In genomic region chr6:103937389-103937788, GRCh38 we compare ENCODE assay signal across 36 cellular contexts.
"Had no signal": no experiment of that assay in that cellular context is flagged by ENCODE, and none has a peak within 500 bp of the region (broad histone marks: within the 10 kb centered on the region; RNA-seq: fewer than 3 reads in every experiment).

No MANE protein-coding gene starts in this region.

- FAIRE-seq: astrocyte, colon, TTC549 had no signal

- H3K27me3 Mint-ChIP-seq: activated B cell treated with CpG ODN at 0.5 μM for 24 hours; activated CD4-positive, alpha-beta memory T cell treated with anti-CD3 and anti-CD28 coated beads for 36 hours; activated CD4-positive, alpha-beta T cell treated with anti-CD3 and anti-CD28 coated beads, Interleukin-2, amount 10 ng/mL, durations not matched to agents 24 days and 14 days; activated CD8-positive, alpha-beta T cell treated with anti-CD3 and anti-CD28 coated beads for 36 hours; activated naive CD8-positive, alpha-beta T cell treated with anti-CD3 and anti-CD28 coated beads for 36 hours; activated T-helper 17 cell treated with anti-CD3 and anti-CD28 coated beads, Interleukin-2, amount 50 U/mL, for 72 hours had no signal

- H3K27me3 ChIP-seq: adrenal gland, body of pancreas, brain microvascular endothelial cell, breast epithelium had no signal

- H3K4me3 Mint-ChIP-seq: activated B cell treated with CpG ODN at 0.5 μM for 24 hours; activated CD4-positive, alpha-beta memory T cell treated with anti-CD3 and anti-CD28 coated beads for 36 hours; activated CD4-positive, alpha-beta T cell treated with anti-CD3 and anti-CD28 coated beads, Interleukin-2, amount 10 ng/mL, durations not matched to agents 24 days and 14 days; activated CD8-positive, alpha-beta T cell treated with anti-CD3 and anti-CD28 coated beads for 36 hours; activated naive CD4-positive, alpha-beta T cell treated with anti-CD3 and anti-CD28 coated beads for 36 hours; activated naive CD8-positive, alpha-beta T cell treated with anti-CD3 and anti-CD28 coated beads for 36 hours; activated T-cell treated with anti-CD3 and anti-CD28 coated beads, Interleukin-2, amount 50 U/mL, for 4 hours; activated T-cell treated with anti-CD3 and anti-CD28 coated beads, Interleukin-2, amount 50 U/mL, for 72 hours; activated T-helper 1 cell treated with anti-CD3 and anti-CD28 coated beads, Interleukin-12 subunit alpha, Interleukin-12 subunit beta, Interleukin-2, Interleukin-4 antibody, amounts not matched to agents 30 ng/mL and 10 ng/mL and 1 ng/mL, durations not matched to agents 14 hours and 24 hours and 36 hours; activated T-helper 17 cell treated with anti-CD3 and anti-CD28 coated beads, Interleukin-2, amount 50 U/mL, for 72 hours; T-helper 2 cell treated with Interferon-gamma antibody and Interleukin-4, amounts not matched to agents 5 μg/mL and 100 μg/mL, for 36 hours had no signal

- H3K27ac Mint-ChIP-seq: activated B cell treated with CpG ODN at 0.5 μM for 24 hours; activated CD4-positive, alpha-beta memory T cell treated with anti-CD3 and anti-CD28 coated beads for 36 hours; activated CD4-positive, alpha-beta T cell treated with anti-CD3 and anti-CD28 coated beads, Interleukin-2, amount 10 ng/mL, durations not matched to agents 24 days and 14 days; activated CD8-positive, alpha-beta T cell treated with anti-CD3 and anti-CD28 coated beads for 36 hours; activated naive CD4-positive, alpha-beta T cell treated with anti-CD3 and anti-CD28 coated beads for 36 hours; activated naive CD4-positive, alpha-beta T cell treated with anti-CD3 and anti-CD28 coated beads, Interleukin-2, amount 50 U/mL, for 72 hours; activated naive CD8-positive, alpha-beta T cell treated with anti-CD3 and anti-CD28 coated beads for 36 hours; activated T-cell treated with anti-CD3 and anti-CD28 coated beads, Interleukin-2, amount 50 U/mL, for 72 hours; activated T-helper 1 cell treated with anti-CD3 and anti-CD28 coated beads, Interleukin-12 subunit alpha, Interleukin-12 subunit beta, Interleukin-2, Interleukin-4 antibody, amounts not matched to agents 30 ng/mL and 10 ng/mL and 1 ng/mL, durations not matched to agents 14 hours and 24 hours and 36 hours; activated T-helper 17 cell treated with anti-CD3 and anti-CD28 coated beads, Interleukin-2, amount 50 U/mL, for 72 hours; T-helper 2 cell treated with Interferon-gamma antibody and Interleukin-4, amounts not matched to agents 5 μg/mL and 100 μg/mL, for 36 hours had no signal

- H3K4me1 ChIP-seq: adrenal gland, body of pancreas, breast epithelium had no signal

- DNase-seq: activated B cell treated with CpG ODN at 0.5 μM for 24 hours; activated CD4-positive, alpha-beta memory T cell treated with anti-CD3 and anti-CD28 coated beads for 36 hours; activated CD4-positive, alpha-beta T cell treated with anti-CD3 and anti-CD28 coated beads for 4 hours; activated CD4-positive, alpha-beta T cell treated with anti-CD3 and anti-CD28 coated beads, Interleukin-2, amount 10 ng/mL, durations not matched to agents 24 days and 14 days; activated CD4-positive, alpha-beta T cell treated with anti-CD3 and anti-CD28 coated beads, Interleukin-2, amount 50 U/mL, for 1 hour; activated CD4-positive, alpha-beta T cell treated with anti-CD3 and anti-CD28 coated beads, Interleukin-2, amount 50 U/mL, for 4 hours; activated CD4-positive, CD25-positive, alpha-beta regulatory T cell treated with anti-CD3 and anti-CD28 coated beads, Interleukin-2, amount 50 U/mL, for 72 hours; activated CD8-positive, alpha-beta memory T cell treated with anti-CD3 and anti-CD28 coated beads, Interleukin-2, amount 50 U/mL, for 4 hours; activated CD8-positive, alpha-beta T cell treated with anti-CD3 and anti-CD28 coated beads for 36 hours; activated effector memory CD4-positive, alpha-beta T cell treated with anti-CD3 and anti-CD28 coated beads, Interleukin-2, amount 50 U/mL, for 16 hours; activated gamma-delta T cell treated with Interleukin-2 at 50 U/mL for 16 hours; activated naive CD4-positive, alpha-beta T cell; activated naive CD4-positive, alpha-beta T cell treated with anti-CD3 and anti-CD28 coated beads for 36 hours; activated naive CD4-positive, alpha-beta T cell treated with anti-CD3 and anti-CD28 coated beads, Interleukin-2, amount 50 U/mL, for 16 hours; activated naive CD8-positive, alpha-beta T cell treated with anti-CD3 and anti-CD28 coated beads for 36 hours; activated T-cell treated with anti-CD3 and anti-CD28 coated beads for 4 hours; activated T-cell treated with anti-CD3 and anti-CD28 coated beads, Interleukin-2, amount 50 U/mL, for 1 hour; activated T-cell treated with anti-CD3 and anti-CD28 coated beads, Interleukin-2, amount 50 U/mL, for 4 hours; activated T-cell treated with anti-CD3 and anti-CD28 coated beads, Interleukin-2, amount 50 U/mL, for 72 hours; adrenal gland; amniotic stem cell; aorta; body of pancreas; brain microvascular endothelial cell; central memory CD4-positive, alpha-beta T cell; T-helper 2 cell; T-helper 9 cell had no signal

- H3K27ac ChIP-seq: adrenal gland, body of pancreas, brain microvascular endothelial cell, breast epithelium, VCaP had no signal

- H3K4me3 ChIP-seq: adrenal gland, body of pancreas, breast epithelium had no signal

- H3K4me1 Mint-ChIP-seq: activated B cell treated with CpG ODN at 0.5 μM for 24 hours; activated CD4-positive, alpha-beta T cell treated with anti-CD3 and anti-CD28 coated beads, Interleukin-2, amount 10 ng/mL, durations not matched to agents 24 days and 14 days; activated naive CD8-positive, alpha-beta T cell treated with anti-CD3 and anti-CD28 coated beads for 36 hours; activated T-helper 17 cell treated with anti-CD3 and anti-CD28 coated beads, Interleukin-2, amount 50 U/mL, for 72 hours had no signal

- H3K9me3 Mint-ChIP-seq: activated B cell treated with CpG ODN at 0.5 μM for 24 hours; activated CD4-positive, alpha-beta T cell treated with anti-CD3 and anti-CD28 coated beads, Interleukin-2, amount 10 ng/mL, durations not matched to agents 24 days and 14 days; activated T-helper 1 cell treated with anti-CD3 and anti-CD28 coated beads, Interleukin-12 subunit alpha, Interleukin-12 subunit beta, Interleukin-2, Interleukin-4 antibody, amounts not matched to agents 30 ng/mL and 10 ng/mL and 1 ng/mL, durations not matched to agents 14 hours and 24 hours and 36 hours; activated T-helper 17 cell treated with anti-CD3 and anti-CD28 coated beads, Interleukin-2, amount 50 U/mL, for 72 hours; T-helper 2 cell treated with Interferon-gamma antibody and Interleukin-4, amounts not matched to agents 5 μg/mL and 100 μg/mL, for 36 hours had no signal

- H3K36me3 ChIP-seq: adrenal gland, brain microvascular endothelial cell, breast epithelium had no signal

- ATAC-seq: activated CD8-positive, alpha-beta T cell treated with anti-CD3 and anti-CD28 coated beads for 36 hours; activated naive CD4-positive, alpha-beta T cell treated with anti-CD3 and anti-CD28 coated beads, Interleukin-2, amount 50 U/mL, for 72 hours; activated T-cell treated with anti-CD3 and anti-CD28 coated beads, Interleukin-2, amount 50 U/mL, for 4 hours; activated T-cell treated with anti-CD3 and anti-CD28 coated beads, Interleukin-2, amount 50 U/mL, for 72 hours; activated T-helper 17 cell treated with anti-CD3 and anti-CD28 coated beads, Interleukin-2, amount 50 U/mL, for 72 hours; body of pancreas had no signal

- H3K9me3 ChIP-seq: adrenal gland, body of pancreas, breast epithelium had no signal

- H3K36me3 Mint-ChIP-seq: activated CD4-positive, alpha-beta memory T cell treated with anti-CD3 and anti-CD28 coated beads for 36 hours; activated naive CD4-positive, alpha-beta T cell treated with anti-CD3 and anti-CD28 coated beads, Interleukin-2, amount 50 U/mL, for 72 hours; activated naive CD8-positive, alpha-beta T cell treated with anti-CD3 and anti-CD28 coated beads for 36 hours had no signal
